ENCODE assay signal across 26 cellular contexts in the genomic region with DNA sequence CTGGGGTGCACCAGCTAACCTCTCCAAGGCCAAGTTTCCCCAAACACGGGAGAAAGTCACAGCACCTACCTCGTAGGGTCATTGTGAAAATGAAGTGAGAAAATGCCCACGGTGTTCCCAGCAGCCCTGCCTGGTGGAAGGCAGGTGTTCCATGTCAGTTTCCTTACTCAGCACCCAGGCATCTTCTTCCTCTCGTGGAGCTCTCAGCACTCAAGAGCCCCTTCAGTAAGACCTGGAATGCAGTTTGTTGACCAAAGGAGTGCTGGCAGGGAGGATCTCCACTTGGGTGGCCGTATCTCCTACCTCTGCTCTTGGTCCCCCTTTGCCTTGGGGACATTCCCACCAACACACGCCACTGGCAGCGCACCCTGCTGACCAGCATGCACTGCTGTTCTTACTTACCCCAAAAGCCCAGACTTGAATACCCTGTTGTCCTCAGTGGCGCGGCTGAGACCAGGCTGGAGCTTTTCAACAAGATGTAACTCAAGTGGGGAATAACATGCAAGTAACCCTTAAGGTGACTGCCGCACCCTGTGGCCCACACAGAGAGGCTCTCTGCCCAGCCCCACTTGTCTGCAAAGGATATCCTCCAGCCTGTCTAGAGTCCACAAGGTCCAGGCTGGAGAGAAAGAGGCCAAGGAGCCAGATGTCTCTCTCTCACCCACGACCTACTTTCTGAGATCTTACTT.
"Had no signal": no experiment of that assay in that cellular context is flagged by ENCODE, and none has a peak within 500 bp of the region (broad histone marks: within the 10 kb centered on the region; RNA-seq: fewer than 3 reads in every experiment).

No MANE protein-coding gene starts in this region.

- H3K9ac ChIP-seq: neural progenitor cell had no signal

- H3K4me3 ChIP-seq: left ventricle myocardium inferior, neural progenitor cell, ovary, right atrium auricular region, right lobe of liver, smooth muscle cell, testis, thyroid gland, transverse colon, uterus had no signal

- H3K36me3 ChIP-seq: left ventricle myocardium inferior, neural progenitor cell, ovary, right atrium auricular region, right lobe of liver, thyroid gland, transverse colon, uterus had no signal

- DNase-seq: hypothalamus; immature natural killer cell; kidney; left colon; left ventricle myocardium inferior; mammary epithelial cell; mesenchymal stem cell; naive B cell; natural killer cell; nephron progenitor cell; ovary; right lobe of liver; stimulated activated CD4-positive, alpha-beta T cell treated with anti-CD3 and anti-CD28 coated beads, Interleukin-1b, Interleukin-23, amount 100 ng/mL, for 48 hours; stimulated activated CD4-positive, alpha-beta T cell treated with anti-CD3 and anti-CD28 coated beads, Interleukin-2, amount 100 ng/mL, for 48 hours; stimulated activated CD4-positive, alpha-beta T cell treated with anti-CD3 and anti-CD28 coated beads, Interleukin-4, amount 100 ng/mL, for 4 hours; stimulated activated CD8-positive, alpha-beta memory T cell treated with anti-CD3 and anti-CD28 coated beads, Interleukin-4, amount 100 ng/mL, for 48 hours; stimulated activated naive CD4-positive, alpha-beta T cell treated with Interleukin-2 at 50 U/mL for 16 hours; stimulated activated naive CD8-positive, alpha-beta T cell treated with anti-CD3 and anti-CD28 coated beads, Interleukin-15, amount 100 ng/mL, for 72 hours; testis; transverse colon; uterus had no signal

- H3K27me3 ChIP-seq: ovary, right atrium auricular region, right lobe of liver, testis, thyroid gland, uterus had no signal

- H2AFZ ChIP-seq: neural progenitor cell had no signal

- H3K9me3 ChIP-seq: left ventricle myocardium inferior, right atrium auricular region, right lobe of liver, testis, thyroid gland, transverse colon, uterus had no signal

- ATAC-seq: left colon; natural killer cell; right lobe of liver; stimulated activated memory B cell treated with anti-CD40 and anti-IgM and Interleukin-4, amounts not matched to agents 10 μg/mL and 1 μg/mL and 100 μg/mL, for 72 hours; stimulated activated naive CD8-positive, alpha-beta T cell treated with anti-CD3 and anti-CD28 coated beads, Interleukin-15, amount 100 ng/mL, for 72 hours had no signal

- H3K4me2 ChIP-seq: neural progenitor cell, smooth muscle cell had no signal

- H3K4me1 ChIP-seq: left ventricle myocardium inferior, right atrium auricular region, right lobe of liver, testis, transverse colon, uterus had no signal

- H3K27ac ChIP-seq: left ventricle myocardium inferior, neural progenitor cell, ovary, right atrium auricular region, right lobe of liver, testis, thyroid gland, transverse colon, uterus had no signal
